Comparison of ENCODE assay signal across 24 cellular contexts in the genomic region with DNA sequence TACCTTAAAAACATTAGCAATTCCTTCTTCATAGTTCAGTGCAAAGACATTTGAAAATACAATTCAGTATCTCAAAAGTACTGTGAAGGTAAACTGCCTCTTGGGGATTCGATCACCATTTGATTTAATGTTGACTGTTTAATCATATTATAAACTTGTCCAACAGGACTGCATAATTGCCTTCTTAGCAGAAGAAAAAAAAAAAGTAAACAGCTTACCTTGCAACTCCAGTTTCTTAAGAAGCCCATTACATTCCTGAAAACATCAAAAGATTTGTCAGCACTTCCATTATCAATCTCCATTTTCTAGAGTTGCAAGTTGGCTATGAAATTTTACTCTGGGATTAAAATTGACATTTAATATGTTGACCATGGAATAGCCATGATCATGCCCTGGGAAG.
"Had no signal": no experiment of that assay in that cellular context is flagged by ENCODE, and none has a peak within 500 bp of the region (broad histone marks: within the 10 kb centered on the region; RNA-seq: fewer than 3 reads in every experiment).

No MANE protein-coding gene starts in this region.

- H3K27me3 Mint-ChIP-seq: IgD-negative memory B cell, T-cell had no signal

- H3K9me3 ChIP-seq: SK-N-SH had no signal

- H3K4me2 ChIP-seq: KMS-11, SK-N-SH had no signal

- H3K4me1 Mint-ChIP-seq: IgD-negative memory B cell, T-cell had no signal

- H3K36me3 Mint-ChIP-seq: IgD-negative memory B cell, T-cell had no signal

- DNase-seq: Kasumi-1; MM.1S; NCI-H1092 treated with DMSO at 0.1 percent for 48 hours; NCI-H1436; NCI-H187; NCI-H2029; NCI-H2081 treated with DMSO at 0.1 percent for 48 hours; NCI-H2171; NCI-H226; NCI-H446; NCI-H510A; NCI-H524 treated with DMSO at 0.1 percent for 48 hours; NK-92 treated with Interleukin-12 subunit alpha and Interleukin-12 subunit beta, amount 100 ng/mL, for 24 hours; PC-3; SHP77; SK-N-SH; SW 1271; T-cell had no signal

- H3K27ac ChIP-seq: HL-60, KMS-11, RWPE1 had no signal

- H3K9ac ChIP-seq: KMS-11, SK-N-SH had no signal

- H3K27ac Mint-ChIP-seq: IgD-negative memory B cell, T-cell had no signal

- H3K4me3 ChIP-seq: K562 had no signal

- FAIRE-seq: HTR-8/SVneo, K562 had no signal

- H3K4me3 Mint-ChIP-seq: IgD-negative memory B cell, T-cell had no signal
